ENCODE assay signal across 23 cellular contexts in the genomic region with DNA sequence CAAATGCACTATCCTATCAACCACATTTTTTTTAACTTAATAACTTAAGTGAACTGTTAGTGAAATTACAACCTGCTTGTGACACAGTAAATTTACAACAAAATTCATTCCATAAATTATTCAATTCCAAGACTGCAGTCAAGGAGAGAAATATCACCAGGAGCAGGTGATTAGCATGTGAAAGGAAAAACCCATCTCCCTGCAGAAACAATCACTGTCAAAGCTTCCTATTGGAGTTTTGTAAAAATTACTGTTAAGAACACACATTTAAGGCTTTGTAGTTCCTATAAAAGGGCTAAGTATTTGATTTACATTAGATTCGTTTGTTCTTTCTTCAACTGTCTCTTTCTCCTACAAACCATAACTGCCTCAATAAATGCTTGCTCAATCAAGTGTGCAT.
"Had no signal": no experiment of that assay in that cellular context is flagged by ENCODE, and none has a peak within 500 bp of the region (broad histone marks: within the 10 kb centered on the region; RNA-seq: fewer than 3 reads in every experiment).

No MANE protein-coding gene starts in this region.

- H3K4me3 ChIP-seq: ascending aorta, body of pancreas, MG63 had no signal

- H3K27me3 ChIP-seq: ascending aorta, body of pancreas, MG63 had no signal

- H3K4me1 ChIP-seq: ascending aorta, body of pancreas had no signal

- H3K4me2 ChIP-seq: KMS-11, SK-N-SH had no signal

- H3K9ac ChIP-seq: KMS-11, SK-N-SH had no signal

- H3K9me3 Mint-ChIP-seq: activated naive CD4-positive, alpha-beta T cell treated with anti-CD3 and anti-CD28 coated beads, Interleukin-2, amount 50 U/mL, for 72 hours; activated naive CD8-positive, alpha-beta T cell treated with anti-CD3 and anti-CD28 coated beads, Interleukin-2, amount 50 U/mL, for 24 hours; activated T-cell treated with anti-CD3 and anti-CD28 coated beads, Interleukin-2, amount 50 U/mL, for 4 hours had no signal

- H3K36me3 Mint-ChIP-seq: activated naive CD4-positive, alpha-beta T cell treated with anti-CD3 and anti-CD28 coated beads, Interleukin-2, amount 50 U/mL, for 72 hours had no signal

- H3K27me3 Mint-ChIP-seq: activated naive CD8-positive, alpha-beta T cell treated with anti-CD3 and anti-CD28 coated beads, Interleukin-2, amount 50 U/mL, for 24 hours had no signal

- H3K9me3 ChIP-seq: ascending aorta, body of pancreas, MG63, SK-N-SH had no signal

- H3K36me3 ChIP-seq: ascending aorta, MG63 had no signal

- H3K27ac ChIP-seq: ascending aorta, body of pancreas, KMS-11 had no signal

- H3K4me3 Mint-ChIP-seq: activated CD8-positive, alpha-beta T cell treated with anti-CD3 and anti-CD28 coated beads, Interleukin-2, amount 10 ng/mL, durations not matched to agents 7 days and 5 days; activated naive CD8-positive, alpha-beta T cell treated with anti-CD3 and anti-CD28 coated beads, Interleukin-2, amount 50 U/mL, for 24 hours; activated T-cell treated with anti-CD3 and anti-CD28 coated beads, Interleukin-2, amount 50 U/mL, for 4 hours had no signal

- DNase-seq: activated CD4-positive, alpha-beta T cell treated with anti-CD3 and anti-CD28 coated beads for 48 hours; activated CD4-positive, alpha-beta T cell treated with anti-CD3 and anti-CD28 coated beads, Interleukin-2, amount 50 U/mL, for 4 hours; activated CD4-positive, CD25-positive, alpha-beta regulatory T cell treated with anti-CD3 and anti-CD28 coated beads, Interleukin-2, amount 50 U/mL, for 72 hours; activated CD8-positive, alpha-beta T cell treated with anti-CD3 and anti-CD28 coated beads, Interleukin-2, amount 10 ng/mL, durations not matched to agents 7 days and 5 days; activated effector memory CD4-positive, alpha-beta T cell treated with anti-CD3 and anti-CD28 coated beads, Interleukin-2, amount 50 U/mL, for 16 hours; activated naive CD4-positive, alpha-beta T cell treated with Interleukin-2 at 50 U/mL for 16 hours; activated naive CD8-positive, alpha-beta T cell treated with anti-CD3 and anti-CD28 coated beads, Interleukin-2, amount 50 U/mL, for 24 hours; activated T-cell treated with anti-CD3 and anti-CD28 coated beads, Interleukin-2, amount 50 U/mL, for 4 hours; amniotic stem cell; body of pancreas; central memory CD4-positive, alpha-beta T cell; MG63; NCI-H1048; NCI-H146; NCI-H187 treated with DMSO at 0.1 percent for 48 hours; NCI-H446; NCI-H524 treated with DMSO at 0.1 percent for 48 hours; NCI-H774; T-helper 1 cell had no signal

- H3K27ac Mint-ChIP-seq: activated CD8-positive, alpha-beta T cell treated with anti-CD3 and anti-CD28 coated beads, Interleukin-2, amount 10 ng/mL, durations not matched to agents 7 days and 5 days; activated naive CD4-positive, alpha-beta T cell treated with anti-CD3 and anti-CD28 coated beads, Interleukin-2, amount 50 U/mL, for 72 hours; activated naive CD8-positive, alpha-beta T cell treated with anti-CD3 and anti-CD28 coated beads, Interleukin-2, amount 50 U/mL, for 24 hours had no signal

- H3K4me1 Mint-ChIP-seq: activated naive CD8-positive, alpha-beta T cell treated with anti-CD3 and anti-CD28 coated beads, Interleukin-2, amount 50 U/mL, for 24 hours had no signal
